Comparison of ENCODE assay signal across 6 cellular contexts in genomic region chr12:125357561-125357960, GRCh38.
"Had no signal": no experiment of that assay in that cellular context is flagged by ENCODE, and none has a peak within 500 bp of the region (broad histone marks: within the 10 kb centered on the region; RNA-seq: fewer than 3 reads in every experiment).

No MANE protein-coding gene starts in this region.

- H3K4me1 Mint-ChIP-seq: IgD-negative memory B cell had no signal

- H3K36me3 Mint-ChIP-seq: IgD-negative memory B cell had no signal

- ATAC-seq: HepG2, K562 had no signal

- H3K27ac Mint-ChIP-seq: IgD-negative memory B cell had no signal

- H3K4me3 Mint-ChIP-seq: IgD-negative memory B cell had no signal

- H3K4me3 ChIP-seq: K562 had no signal

- H3K27ac ChIP-seq: HL-60 had no signal

- DNase-seq: IMR-90, KBM-7 had no signal
